In genomic region chr7:135801877-135802276, GRCh38 we compare ENCODE assay signal across 19 cellular contexts. TPM values are rescaled to one million over a fixed set of nuclear protein-coding genes. Genes with fewer than 3 reads are reported as not detected.
A peak's percentile ranks its signal among the peaks of the same experiment; 100 is the strongest.
DNase-seq lines count a peak whose midpoint lies in the region; ATAC-seq, FAIRE-seq and TF ChIP-seq lines count a peak whose summit lies in the region.
"Had no signal": no experiment of that assay in that cellular context is flagged by ENCODE, and none has a peak within 500 bp of the region (broad histone marks: within the 10 kb centered on the region; RNA-seq: fewer than 3 reads in every experiment).

No MANE protein-coding gene starts in this region.

- no peak for FAIRE-seq in GM12892 (lab: Jason Lieb, UNC)

- no peak for TF ChIP-seq RAD21 in Ishikawa (IDR thresholded peaks at IDR 0.05; ENCODE audit: low read depth)

- no peak for TF ChIP-seq POLR2A in GM12892 (IDR thresholded peaks at IDR 0.05; ENCODE audit: low read depth, low read length)

- no peak for TF ChIP-seq CTCF in foreskin fibroblast (IDR thresholded peaks at IDR 0.05; ENCODE audit: low read depth, low read length)

- no peak for TF ChIP-seq EP300 in Ishikawa (IDR thresholded peaks at IDR 0.05; ENCODE audit: borderline replicate concordance)

- DNase-seq in NCI-H2029 (lab: John Stamatoyannopoulos, UW) (peak; percentile 89), NCI-H748 (lab: John Stamatoyannopoulos, UW; ENCODE audit: unreplicated experiment) (peak; percentile 89), left lobe of liver (ENCODE audit: low spot score) (no peak), NCI-H1048 (lab: John Stamatoyannopoulos, UW) (no peak), foreskin fibroblast (no peak), GM12892 (ENCODE audit: insufficient read length) (no peak)
- DNase-seq: activated CD4-positive, alpha-beta T cell treated with anti-CD3 and anti-CD28 coated beads, Interleukin-2, amount 50 U/mL, for 48 hours; cortex of kidney; foreskin melanocyte; NCI-H1694; nephron progenitor cell; T-helper 1 cell; testis; WERI-Rb-1 had no signal

- H3K4me3 ChIP-seq in foreskin fibroblast (ENCODE audit: low read depth in 1 of 2, low read length in 2 of 2): no peak overlapping the region
- H3K4me3 ChIP-seq: prostate gland, testis had no signal

- ATAC-seq in left lobe of liver (peak; percentile 8), SK-N-SH treated with all-trans-retinoic acid at 6 μM for 48 hours (no peak)

TF ChIP-seq in Ishikawa, 13 proteins besides CTCF, POLR2A, EP300 and RAD21:
- TF ChIP-seq FOXM1 (IDR thresholded peaks at IDR 0.05; ENCODE audit: borderline replicate concordance, low read depth) (no peak), TCF12 (IDR thresholded peaks at IDR 0.05; ENCODE audit: low read depth) (peak; percentile 22; the same call in 1 of the 2 replicates), CREB1 (IDR thresholded peaks at IDR 0.05; ENCODE audit: low read depth) (no peak), EGR1 (IDR thresholded peaks at IDR 0.05) (no peak), CEBPB (IDR thresholded peaks at IDR 0.05) (0 out of 2 replicates have a peak, but pooled peaks have one; percentile 14), YY1 (IDR thresholded peaks at IDR 0.05; ENCODE audit: low read depth) (no peak), TAF1 (IDR thresholded peaks at IDR 0.05; ENCODE audit: low read depth) (no peak), NFIC (IDR thresholded peaks at IDR 0.05) (peak; percentile 85), TEAD4 (IDR thresholded peaks at IDR 0.05) (no peak)
- TF ChIP-seq, protein P1, sequence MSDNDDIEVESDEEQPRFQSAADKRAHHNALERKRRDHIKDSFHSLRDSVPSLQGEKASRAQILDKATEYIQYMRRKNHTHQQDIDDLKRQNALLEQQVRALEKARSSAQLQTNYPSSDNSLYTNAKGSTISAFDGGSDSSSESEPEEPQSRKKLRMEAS (IDR thresholded peaks at IDR 0.05): no peak; the same call in 1 of the 2 replicates

TF ChIP-seq in SK-N-SH treated with all-trans-retinoic acid at 6 μM for 48 hours, 23 proteins besides CTCF, POLR2A, EP300 and RAD21:
- TF ChIP-seq PATZ1 (CRISPR knock-in tag; IDR thresholded peaks at IDR 0.05; ENCODE audit: borderline replicate concordance) (no peak), ZFP30 (CRISPR knock-in tag; IDR thresholded peaks at IDR 0.05) (no peak), SNAI2 (CRISPR knock-in tag; IDR thresholded peaks at IDR 0.05) (no peak), OSR1 (CRISPR knock-in tag; IDR thresholded peaks at IDR 0.05) (no peak), TCF4 (CRISPR knock-in tag; IDR thresholded peaks at IDR 0.05; ENCODE audit: borderline replicate concordance) (no peak), ZNF8 (CRISPR knock-in tag; IDR thresholded peaks at IDR 0.05) (no peak), ZNF565 (CRISPR knock-in tag; conservative IDR thresholded peaks at IDR 0.05; ENCODE audit: low read depth) (no peak), TOX (CRISPR knock-in tag; IDR thresholded peaks at IDR 0.05; ENCODE audit: borderline replicate concordance) (no peak), GLIS3 (CRISPR knock-in tag; IDR thresholded peaks at IDR 0.05) (no peak), BACH2 (CRISPR knock-in tag; IDR thresholded peaks at IDR 0.05; ENCODE audit: borderline replicate concordance) (no peak), PPARA (CRISPR knock-in tag; IDR thresholded peaks at IDR 0.05; ENCODE audit: borderline replicate concordance) (no peak), ARNTL (CRISPR knock-in tag; IDR thresholded peaks at IDR 0.05; ENCODE audit: borderline replicate concordance, low read depth) (no peak), CSDC2 (CRISPR knock-in tag; IDR thresholded peaks at IDR 0.05) (no peak), ISL1 (CRISPR knock-in tag; IDR thresholded peaks at IDR 0.05) (no peak)
- TF ChIP-seq, protein P2, sequence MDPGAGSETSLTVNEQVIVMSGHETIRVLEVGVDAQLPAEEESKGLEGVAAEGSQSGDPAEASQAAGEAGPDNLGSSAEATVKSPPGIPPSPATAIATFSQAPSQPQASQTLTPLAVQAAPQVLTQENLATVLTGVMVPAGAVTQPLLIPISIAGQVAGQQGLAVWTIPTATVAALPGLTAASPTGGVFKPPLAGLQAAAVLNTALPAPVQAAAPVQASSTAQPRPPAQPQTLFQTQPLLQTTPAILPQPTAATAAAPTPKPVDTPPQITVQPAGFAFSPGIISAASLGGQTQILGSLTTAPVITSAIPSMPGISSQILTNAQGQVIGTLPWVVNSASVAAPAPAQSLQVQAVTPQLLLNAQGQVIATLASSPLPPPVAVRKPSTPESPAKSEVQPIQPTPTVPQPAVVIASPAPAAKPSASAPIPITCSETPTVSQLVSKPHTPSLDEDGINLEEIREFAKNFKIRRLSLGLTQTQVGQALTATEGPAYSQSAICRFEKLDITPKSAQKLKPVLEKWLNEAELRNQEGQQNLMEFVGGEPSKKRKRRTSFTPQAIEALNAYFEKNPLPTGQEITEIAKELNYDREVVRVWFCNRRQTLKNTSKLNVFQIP (CRISPR knock-in tag; IDR thresholded peaks at IDR 0.05; ENCODE audit: borderline replicate concordance, low read depth): no peak
- TF ChIP-seq, protein P3, sequence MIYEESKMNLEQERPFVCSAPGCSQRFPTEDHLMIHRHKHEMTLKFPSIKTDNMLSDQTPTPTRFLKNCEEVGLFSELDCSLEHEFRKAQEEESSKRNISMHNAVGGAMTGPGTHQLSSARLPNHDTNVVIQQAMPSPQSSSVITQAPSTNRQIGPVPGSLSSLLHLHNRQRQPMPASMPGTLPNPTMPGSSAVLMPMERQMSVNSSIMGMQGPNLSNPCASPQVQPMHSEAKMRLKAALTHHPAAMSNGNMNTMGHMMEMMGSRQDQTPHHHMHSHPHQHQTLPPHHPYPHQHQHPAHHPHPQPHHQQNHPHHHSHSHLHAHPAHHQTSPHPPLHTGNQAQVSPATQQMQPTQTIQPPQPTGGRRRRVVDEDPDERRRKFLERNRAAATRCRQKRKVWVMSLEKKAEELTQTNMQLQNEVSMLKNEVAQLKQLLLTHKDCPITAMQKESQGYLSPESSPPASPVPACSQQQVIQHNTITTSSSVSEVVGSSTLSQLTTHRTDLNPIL (CRISPR knock-in tag; IDR thresholded peaks at IDR 0.05; ENCODE audit: low read depth): no peak
- TF ChIP-seq, protein P4, sequence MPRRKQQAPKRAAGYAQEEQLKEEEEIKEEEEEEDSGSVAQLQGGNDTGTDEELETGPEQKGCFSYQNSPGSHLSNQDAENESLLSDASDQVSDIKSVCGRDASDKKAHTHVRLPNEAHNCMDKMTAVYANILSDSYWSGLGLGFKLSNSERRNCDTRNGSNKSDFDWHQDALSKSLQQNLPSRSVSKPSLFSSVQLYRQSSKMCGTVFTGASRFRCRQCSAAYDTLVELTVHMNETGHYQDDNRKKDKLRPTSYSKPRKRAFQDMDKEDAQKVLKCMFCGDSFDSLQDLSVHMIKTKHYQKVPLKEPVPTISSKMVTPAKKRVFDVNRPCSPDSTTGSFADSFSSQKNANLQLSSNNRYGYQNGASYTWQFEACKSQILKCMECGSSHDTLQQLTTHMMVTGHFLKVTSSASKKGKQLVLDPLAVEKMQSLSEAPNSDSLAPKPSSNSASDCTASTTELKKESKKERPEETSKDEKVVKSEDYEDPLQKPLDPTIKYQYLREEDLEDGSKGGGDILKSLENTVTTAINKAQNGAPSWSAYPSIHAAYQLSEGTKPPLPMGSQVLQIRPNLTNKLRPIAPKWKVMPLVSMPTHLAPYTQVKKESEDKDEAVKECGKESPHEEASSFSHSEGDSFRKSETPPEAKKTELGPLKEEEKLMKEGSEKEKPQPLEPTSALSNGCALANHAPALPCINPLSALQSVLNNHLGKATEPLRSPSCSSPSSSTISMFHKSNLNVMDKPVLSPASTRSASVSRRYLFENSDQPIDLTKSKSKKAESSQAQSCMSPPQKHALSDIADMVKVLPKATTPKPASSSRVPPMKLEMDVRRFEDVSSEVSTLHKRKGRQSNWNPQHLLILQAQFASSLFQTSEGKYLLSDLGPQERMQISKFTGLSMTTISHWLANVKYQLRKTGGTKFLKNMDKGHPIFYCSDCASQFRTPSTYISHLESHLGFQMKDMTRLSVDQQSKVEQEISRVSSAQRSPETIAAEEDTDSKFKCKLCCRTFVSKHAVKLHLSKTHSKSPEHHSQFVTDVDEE (CRISPR knock-in tag; IDR thresholded peaks at IDR 0.05): no peak

RNA-seq across cellular contexts. Expression of gene FAM180A, which starts 53.3 kb away (rescaled TPM):
- total RNA-seq in left lobe of liver: 4.8 TPM
- not detected for polyA plus RNA-seq in GM12892 (2012; ENCODE audit: missing spikeins)
- total RNA-seq: activated naive CD4-positive, alpha-beta T cell treated with anti-CD3 and anti-CD28 coated beads, Interleukin-2, amount 50 U/mL, for 72 hours; mesothelial cell of epicardium had no signal

Comparison
In these comparisons a context has a peak if more than half of its experiments do, and no peak if none do; other contexts are left out.
1. DNase-seq: peak in NCI-H2029 (single experiment) and NCI-H748 (single experiment); none in left lobe of liver (single experiment), NCI-H1048 (single experiment), foreskin fibroblast (0 of 2) and GM12892 (single experiment).